In genomic region chr11:120198403-120198786, GRCh38 we compare ENCODE assay signal across 23 cellular contexts. TPM values are rescaled to one million over a fixed set of nuclear protein-coding genes. Genes with fewer than 3 reads are reported as not detected.
DNase-seq lines count a peak whose midpoint lies in the region; ATAC-seq and TF ChIP-seq lines count a peak whose summit lies in the region.
"Had no signal": no experiment of that assay in that cellular context is flagged by ENCODE, and none has a peak within 500 bp of the region (broad histone marks: within the 10 kb centered on the region; RNA-seq: fewer than 3 reads in every experiment).

No MANE protein-coding gene starts in this region.

- TF ChIP-seq EP300 in tibial nerve (IDR thresholded peaks at IDR 0.05), result no peak

- 39 to 41% methylated on average over 5 of the region's 5 CpGs for WGBS in tibial nerve, 2 donors
- 71 to 73% methylated on average over 5 of the region's 5 CpGs for WGBS in lower leg skin, 2 donors

- H3K9me3 ChIP-seq in Peyer's patch, result no peaks in the 10 kb centered on the region
- no peaks in the 10 kb centered on the region for H3K9me3 ChIP-seq in iPS-15b (ENCODE audit: control insufficient read depth, insufficient read depth, low read length)
- no peaks in the 10 kb centered on the region for H3K9me3 ChIP-seq in osteoblast (ENCODE audit: low read depth, low read length)
- no peaks in the 10 kb centered on the region for H3K9me3 ChIP-seq in tibial nerve
- H3K9me3 ChIP-seq: BLaER1 treated with 17β-estradiol and CSF1 and Interleukin-3, amounts not matched to agents 10 nM and 100 nM; Caco-2; SJSA1 had no signal

- peaks cover 0 to 50% (median 5%) of the 10 kb centered on the region in 4 donors for H3K4me1 ChIP-seq in Peyer's patch
- H3K4me1 ChIP-seq in iPS-15b (ENCODE audit: control insufficient read depth, insufficient read depth, low read length), result peaks cover 14% of the 10 kb centered on the region
- H3K4me1 ChIP-seq in osteoblast (ENCODE audit: insufficient read depth, low read length), result no peaks in the 10 kb centered on the region
- H3K4me1 ChIP-seq in tibial nerve, result peaks cover 0 to 49% (median 23%) of the 10 kb centered on the region in 4 donors
- H3K4me1 ChIP-seq: SJSA1 had no signal

- H3K27ac ChIP-seq in Peyer's patch, result peak overlapping the region in 3 of 4 donors; percentile 74 to 91 (median 85)
- no peak overlapping the region for H3K27ac ChIP-seq in osteoblast (ENCODE audit: low read depth, low read length)
- H3K27ac ChIP-seq in tibial nerve, result peak overlapping the region in 3 of 4 donors; percentile 62 to 77 (median 66)
- H3K27ac ChIP-seq: BLaER1 treated with 17β-estradiol and CSF1 and Interleukin-3, amounts not matched to agents 10 nM and 100 nM; GM23248; SJSA1 had no signal

- H3K4me3 ChIP-seq in Peyer's patch (no peak overlapping the region), iPS-15b (ENCODE audit: low read depth, low read length) (peak overlapping the region; percentile 13), osteoblast (ENCODE audit: insufficient read depth, low read length) (no peak overlapping the region), tibial nerve (no peak overlapping the region), lower leg skin (ENCODE audit: low read depth, poor library complexity, severe bottlenecking) (no peak overlapping the region)
- H3K4me3 ChIP-seq: BLaER1 treated with 17β-estradiol and CSF1 and Interleukin-3, amounts not matched to agents 10 nM and 100 nM; GM12878; GM23248; SJSA1 had no signal

- H3K36me3 ChIP-seq in Peyer's patch (no peaks in the 10 kb centered on the region), iPS-15b (ENCODE audit: control insufficient read depth, insufficient read depth, low read length) (no peaks in the 10 kb centered on the region), osteoblast (ENCODE audit: insufficient read depth, low read length) (no peaks in the 10 kb centered on the region), tibial nerve (no peaks in the 10 kb centered on the region)
- H3K36me3 ChIP-seq: BLaER1 treated with 17β-estradiol and CSF1 and Interleukin-3, amounts not matched to agents 10 nM and 100 nM; SJSA1 had no signal

- no peak overlapping the region for H2AFZ ChIP-seq in osteoblast (ENCODE audit: low read length)

- no peak for TF ChIP-seq CTCF in Peyer's patch (IDR thresholded peaks at IDR 0.05)
- TF ChIP-seq CTCF in osteoblast (IDR thresholded peaks at IDR 0.05; ENCODE audit: extremely low read depth, low read depth, low read length), result no peak
- no peak for TF ChIP-seq CTCF in tibial nerve (IDR thresholded peaks at IDR 0.05)
- TF ChIP-seq CTCF in lower leg skin (IDR thresholded peaks at IDR 0.05), result no peak

- TF ChIP-seq POLR2A in Peyer's patch (IDR thresholded peaks at IDR 0.05), result no peak
- TF ChIP-seq POLR2A in tibial nerve (IDR thresholded peaks at IDR 0.05), result no peak
- no peak for TF ChIP-seq POLR2A in lower leg skin (IDR thresholded peaks at IDR 0.05)

- H4K20me1 ChIP-seq in osteoblast (ENCODE audit: insufficient read depth, low read length), result no peaks in the 10 kb centered on the region
- H4K20me1 ChIP-seq: BLaER1 treated with 17β-estradiol and CSF1 and Interleukin-3, amounts not matched to agents 10 nM and 100 nM had no signal

- no peak for ATAC-seq in GM19395 (IDR thresholded peaks at IDR 0.05; ENCODE audit: unreplicated experiment)
- ATAC-seq: GM12878 had no signal

- no peaks in the 10 kb centered on the region for H3K79me2 ChIP-seq in osteoblast (ENCODE audit: insufficient read depth, low read length)

- H3K27me3 ChIP-seq in Peyer's patch (no peaks in the 10 kb centered on the region), iPS-15b (ENCODE audit: control insufficient read depth, insufficient read depth, low read length) (peaks cover 85% of the 10 kb centered on the region), osteoblast (ENCODE audit: insufficient read depth, low read length) (peaks cover 24% of the 10 kb centered on the region), tibial nerve (no peaks in the 10 kb centered on the region)
- H3K27me3 ChIP-seq: SJSA1 had no signal

- peak in 1 of 3 donors; percentile 51 for DNase-seq in Peyer's patch
- DNase-seq in osteoblast (ENCODE audit: insufficient read length, low spot score, missing footprints), result peak; percentile 31
- no peak for DNase-seq in tibial nerve (ENCODE audit: low spot score in 2 of 2)
- DNase-seq in lower leg skin (ENCODE audit: low spot score in 2 of 2), result no peak
- no peak for DNase-seq in NCI-H2227 treated with DMSO at 0.1 percent for 48 hours (lab: John Stamatoyannopoulos, UW)
- no peak for DNase-seq in HPDE6-E6E7 (ENCODE audit: extremely low spot score)
- DNase-seq: 8988T; Caco-2; CD4-positive, alpha-beta memory T cell; DMS 273 treated with DMSO at 0.1 percent for 48 hours; DND-41; GM23248; HCEC 1CT; NCI-H1694 treated with DMSO at 0.1 percent for 48 hours; NCI-H2081 treated with DMSO at 0.1 percent for 48 hours; NCI-H2171 treated with DMSO at 0.1 percent for 48 hours; NCI-H446; NCI-H526 had no signal

- intact Hi-C loops in lower leg skin (cut with DNase I; ENCODE audit: low total_unique reads), result no loop called here

- no peak overlapping the region for H3K9ac ChIP-seq in iPS-15b (ENCODE audit: low read depth, low read length)
- H3K9ac ChIP-seq: BLaER1 treated with 17β-estradiol and CSF1 and Interleukin-3, amounts not matched to agents 10 nM and 100 nM; GM23248 had no signal

- no peak overlapping the region for H3K4me2 ChIP-seq in osteoblast (ENCODE audit: insufficient read depth, low read length)
- H3K4me2 ChIP-seq: BLaER1 treated with 17β-estradiol and CSF1 and Interleukin-3, amounts not matched to agents 10 nM and 100 nM had no signal

RNA-seq across cellular contexts. Expression of gene OAF, which starts 12.4 kb away (rescaled TPM):
- total RNA-seq in Peyer's patch, result 100 to 1,000 TPM in 3 of 4 donors, 10 to 100 TPM in 1; 66.0 to 344 (median 228) TPM
- total RNA-seq in osteoblast, result 7.2 and 10.3 TPM in 2 replicates
- total RNA-seq in tibial nerve, result 100 to 1,000 TPM in 3 of 4 donors, 10 to 100 TPM in 1; 74.7 to 192 (median 124) TPM
- total RNA-seq in lower leg skin, result 10 to 100 TPM in 2 of 4 donors, 1 to 10 TPM in 2; 3.0 to 15.4 (median 9.1) TPM

RNA-seq across cellular contexts. Expression of gene POU2F3, which starts 41.5 kb away (rescaled TPM):
- total RNA-seq in Peyer's patch, result 1 to 10 TPM in 3 of 4 donors, not detected in 1; 2.2 to 3.3 (median 2.8) TPM
- total RNA-seq in osteoblast, result under 0.01 TPM in 1 of 2 replicates, not detected in the other
- total RNA-seq in tibial nerve, result under 1 TPM in 1 of 4 donors, not detected in 3; 0.22 TPM
- 100 to 1,000 TPM in 3 of 4 donors, 10 to 100 TPM in 1; 74.1 to 112 (median 103) TPM for total RNA-seq in lower leg skin
- total RNA-seq: Caco-2; CD4-positive, alpha-beta memory T cell; GM23248; SJSA1 had no signal

Comparison
In these comparisons a context has a peak if more than half of its experiments do, and no peak if none do; other contexts are left out.
1. RNA of gene POU2F3, which starts 41.5 kb away (total RNA-seq): 74.1 to 112 TPM in lower leg skin; 2.2 to 3.3 TPM in Peyer's patch, 0.22 TPM in tibial nerve and under 0.01 TPM in osteoblast; every median in the first group is over 10 times any median in the second.